In the genomic region with DNA sequence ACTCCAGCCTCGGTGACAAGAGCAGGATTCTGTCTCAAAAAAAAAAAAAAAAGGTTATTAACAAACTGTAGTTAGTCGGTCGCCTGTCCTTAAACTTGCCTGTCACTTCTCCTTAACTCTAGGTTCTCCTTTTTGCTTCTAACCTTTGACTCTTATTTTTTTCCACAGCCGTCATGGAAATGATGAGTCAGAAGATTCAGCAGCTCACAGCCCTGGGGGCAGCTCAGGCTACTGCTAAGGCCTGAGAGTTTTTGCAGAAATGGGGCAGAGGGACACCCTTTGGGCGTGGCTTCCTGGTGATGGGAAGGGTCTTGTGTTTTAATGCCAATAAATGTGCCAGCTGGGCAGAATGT, we compare ENCODE assay signal across 8 cellular contexts. TPM values are rescaled to one million over a fixed set of nuclear protein-coding genes. Genes with fewer than 3 reads are reported as not detected.
A peak's percentile ranks its signal among the peaks of the same experiment; 100 is the strongest.
DNase-seq lines count a peak whose midpoint lies in the region; ATAC-seq and TF ChIP-seq lines count a peak whose summit lies in the region.

No MANE protein-coding gene starts in this region.

- CTCF ChIA-PET in PC-3 (lab: Charles Lee): interaction anchor here (0.7 to 2.4 kb wide), 2 partner anchors 12 to 22 kb away, joined by 5 to 10 read pairs; partner anchors contain the start of gene AAAS

- ATAC-seq in PC-3 (peak; percentile 23), HG02970 (IDR thresholded peaks at IDR 0.05; ENCODE audit: low FRiP score, unreplicated experiment) (no peak), HG03159 (IDR thresholded peaks at IDR 0.05; ENCODE audit: unreplicated experiment) (no peak)

- H3K9me2 ChIP-seq in PC-3 (replicated peaks; ENCODE audit: low read length): no peaks in the 10 kb centered on the region

- no peaks in the 10 kb centered on the region for H4K20me1 ChIP-seq in PC-3 (ENCODE audit: low read length)

- H3K27ac ChIP-seq in PC-3 (ENCODE audit: low read length): peak overlapping the region; percentile 98
- peak overlapping the region; percentile 70 for H3K27ac ChIP-seq in angular gyrus (ENCODE audit: low read depth, low read length)
- H3K27ac ChIP-seq in iPS-20b (ENCODE audit: low read length): no peak overlapping the region

- H3K27me3 ChIP-seq in PC-3 (ENCODE audit: low read length) (no peaks in the 10 kb centered on the region), iPS-20b (ENCODE audit: insufficient read depth, low read length) (no peaks in the 10 kb centered on the region)

- no TSS peak for BruUV-seq in PC-3 (replicated peaks; lab: Mats Ljungman, UMichigan)

- H3K36me3 ChIP-seq in PC-3 (ENCODE audit: low read depth, low read length) (peaks cover 14% of the 10 kb centered on the region; the same call in 1 of the 2 replicates), iPS-20b (ENCODE audit: insufficient read depth, low read depth, low read length) (peaks cover 55% of the 10 kb centered on the region)

- POLR2A ChIA-PET in PC-3 (lab: Charles Lee; ENCODE audit: unreplicated experiment): interaction anchor here (0.5 to 1.9 kb wide), 7 partner anchors 20 to 140 kb away, joined by 3 to 31 read pairs (median 5); partner anchors contain the start of genes AAAS and ZNF740

- H3K4me2 ChIP-seq in PC-3 (ENCODE audit: low read length): peak overlapping the region; percentile 90

- peaks cover 9% of the 10 kb centered on the region for H3F3A ChIP-seq in PC-3 (ENCODE audit: low read length, unreplicated experiment)

- no peak overlapping the region for H2AFZ ChIP-seq in PC-3 (ENCODE audit: low read length)

- no peak for TF ChIP-seq CTCF in PC-3 (conservative IDR thresholded peaks at IDR 0.05; ENCODE audit: low read depth, low read length)

- no peaks in the 10 kb centered on the region for H3K9me3 ChIP-seq in PC-3 (ENCODE audit: low read length)
- no peaks in the 10 kb centered on the region for H3K9me3 ChIP-seq in iPS-20b (ENCODE audit: insufficient read depth, low read depth, low read length)

- H3K4me1 ChIP-seq in PC-3 (ENCODE audit: insufficient read depth, low read length): peaks cover 49% of the 10 kb centered on the region
- H3K4me1 ChIP-seq in iPS-20b (ENCODE audit: insufficient read depth, low read length): no peaks in the 10 kb centered on the region; the same call in 1 of the 2 replicates

- intact Hi-C loops in PC-3 (cut with micrococcal nuclease): no loop called here

- DNase-seq in PC-3 (peak; percentile 90), NCI-H2029 treated with DMSO at 0.1 percent for 48 hours (lab: John Stamatoyannopoulos, UW) (no peak)
- peak; percentile 34 for DNase-seq in stimulated activated CD4-positive, alpha-beta T cell treated with anti-CD3 and anti-CD28 coated beads, Interleukin-2, amount 100 ng/mL, for 4 hours (ENCODE audit: low read depth)

- H3K4me3 ChIP-seq in GM08714 (ENCODE audit: low read length) (peak overlapping the region; percentile 65; the same call in 1 of the 2 replicates), PC-3 (ENCODE audit: low read length) (peak overlapping the region; percentile 90), iPS-20b (ENCODE audit: low read length) (peak overlapping the region; percentile 95; the same call in 1 of the 2 replicates)

- peak overlapping the region; percentile 91 for H3K9ac ChIP-seq in PC-3 (ENCODE audit: low read length)
- H3K9ac ChIP-seq in iPS-20b (ENCODE audit: low read depth, low read length): peak overlapping the region; percentile 95; the same call in 1 of the 2 replicates

- peaks cover 64% of the 10 kb centered on the region for H3K79me2 ChIP-seq in PC-3 (ENCODE audit: low read length)

RNA-seq across cellular contexts. Expression of gene MYG1, which starts 0.4 kb away (rescaled TPM):
- 81.0 and 89.9 TPM in 2 replicates for total RNA-seq in PC-3 (2014; rRNA removed)

RNA-seq across cellular contexts. Expression of gene PFDN5, which starts 3.7 kb away (rescaled TPM):
- 476 and 519 TPM in 2 replicates for total RNA-seq in PC-3 (2014; rRNA removed)

RNA-seq across cellular contexts. Expression of gene AAAS, which starts 22.3 kb away (rescaled TPM):
- total RNA-seq in PC-3 (2014; rRNA removed): 53.5 and 55.8 TPM in 2 replicates

RNA-seq across cellular contexts. Expression of gene ESPL1, which starts 31.0 kb away (rescaled TPM):
- total RNA-seq in PC-3 (2014; rRNA removed): 31.6 and 37.3 TPM in 2 replicates

RNA-seq across cellular contexts. Expression of gene SP7, which starts 37.1 kb away (rescaled TPM):
- total RNA-seq in PC-3 (2014; rRNA removed): not detected in 2 replicates
